14 cellular contexts compared by ENCODE assay signal in the genomic region with DNA sequence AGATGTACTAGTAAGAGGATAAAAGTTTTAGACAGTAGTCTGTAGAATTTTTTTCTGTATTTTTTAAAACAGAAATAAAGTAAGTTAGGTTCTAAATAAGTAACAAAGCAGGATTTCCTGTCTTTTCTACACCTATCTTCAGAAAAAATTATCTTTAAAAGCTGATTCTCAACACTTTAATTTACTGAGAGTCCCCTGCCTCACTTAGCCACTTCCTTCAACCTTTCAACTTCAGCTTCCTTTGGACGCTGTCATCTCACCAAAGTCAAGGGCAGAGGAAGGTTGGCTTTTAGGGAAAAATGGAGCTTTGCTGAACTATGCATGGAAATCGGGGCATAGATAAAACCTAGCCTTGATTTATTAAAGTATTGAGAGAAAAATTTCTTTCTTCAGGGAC. TPM values are rescaled to one million over a fixed set of nuclear protein-coding genes. Genes with fewer than 3 reads are reported as not detected.
DNase-seq lines count a peak whose midpoint lies in the region; ATAC-seq and TF ChIP-seq lines count a peak whose summit lies in the region.
"Had no signal": no experiment of that assay in that cellular context is flagged by ENCODE, and none has a peak within 500 bp of the region (broad histone marks: within the 10 kb centered on the region; RNA-seq: fewer than 3 reads in every experiment).

No MANE protein-coding gene starts in this region.

- intact Hi-C loops in naive thymus-derived CD4-positive, alpha-beta T cell (cut with micrococcal nuclease), result loop anchor here in 1 of 2 donors (1.0 to 5.0 kb wide), 2 partner anchors 8 to 100 kb away; no protein-coding TSS in a partner anchor

- no peak overlapping the region for H3K4me3 ChIP-seq in BLaER1 treated with 17β-estradiol and CSF1 and Interleukin-3, amounts not matched to agents 10 nM and 100 nM
- H3K4me3 ChIP-seq in naive thymus-derived CD4-positive, alpha-beta T cell (ENCODE audit: low read length), result peak overlapping the region; percentile 36
- H3K4me3 ChIP-seq: tibial nerve had no signal

- no peaks in the 10 kb centered on the region for H3K27me3 ChIP-seq in BLaER1 treated with 17β-estradiol and CSF1 and Interleukin-3, amounts not matched to agents 10 nM and 100 nM
- no peaks in the 10 kb centered on the region for H3K27me3 ChIP-seq in naive thymus-derived CD4-positive, alpha-beta T cell (ENCODE audit: control insufficient read depth in 2 of 2, insufficient read depth in 2 of 2, low read length in 2 of 2)
- H3K27me3 ChIP-seq: tibial nerve had no signal

- POLR2A ChIA-PET in naive thymus-derived CD4-positive, alpha-beta T cell (lab: Charles Lee), result interaction anchor here (0.8 to 3.9 kb wide), 3 partner anchors 9 to 71 kb away, joined by 6 to 44 read pairs (median 8); no protein-coding TSS in a partner anchor

- TF ChIP-seq CTCF in brain (conservative IDR thresholded peaks at IDR 0.05), result no peak
- no peak for TF ChIP-seq CTCF in GM10266 (IDR thresholded peaks at IDR 0.05; ENCODE audit: control insufficient read depth, insufficient read depth, low read depth, missing control alignments)

- no peak for TF ChIP-seq POLR2A in GM18505 (IDR thresholded peaks at IDR 0.05; ENCODE audit: borderline replicate concordance, extremely low read depth, insufficient read depth, insufficient read length)

- peaks cover 0 to 5% (median 0%) of the 10 kb centered on the region in 11 experiments; a peak in 3 of 22 replicates for H4K20me1 ChIP-seq in BLaER1 treated with 17β-estradiol and CSF1 and Interleukin-3, amounts not matched to agents 10 nM and 100 nM

- H3K27me3 Mint-ChIP-seq in brain, result no peaks in the 10 kb centered on the region
- H3K27me3 Mint-ChIP-seq in naive thymus-derived CD4-positive, alpha-beta T cell, result no peaks in the 10 kb centered on the region

- H3K9me3 Mint-ChIP-seq in brain, result no peaks in the 10 kb centered on the region
- no peaks in the 10 kb centered on the region for H3K9me3 Mint-ChIP-seq in naive thymus-derived CD4-positive, alpha-beta T cell

- peak in 1 of 9 donors; percentile 13 for DNase-seq in naive thymus-derived CD4-positive, alpha-beta T cell
- DNase-seq in OCI-M1 (lab: John Stamatoyannopoulos, UW) (no peak), GM10266 (ENCODE audit: extremely low spot score) (no peak)
- DNase-seq: amniotic stem cell; midbrain; NCI-H526; stimulated activated CD4-positive, alpha-beta T cell treated with anti-CD3 and anti-CD28 coated beads, Interleukin-2, amount 100 ng/mL, for 24 hours; T-helper 9 cell had no signal

- peaks cover 9 to 32% (median 11%) of the 10 kb centered on the region in 10 experiments; a peak in 18 of 20 replicates for H3K4me1 ChIP-seq in BLaER1 treated with 17β-estradiol and CSF1 and Interleukin-3, amounts not matched to agents 10 nM and 100 nM
- peaks cover 17 to 36% of the 10 kb centered on the region in 2 donors for H3K4me1 ChIP-seq in naive thymus-derived CD4-positive, alpha-beta T cell (ENCODE audit: control insufficient read depth in 2 of 2, insufficient read depth in 2 of 2, low read length in 2 of 2)

- CTCF ChIA-PET in naive thymus-derived CD4-positive, alpha-beta T cell (lab: Charles Lee), result interaction anchor here (0.7 to 3.6 kb wide), 3 partner anchors 10 to 36 kb away, joined by 3 to 17 read pairs (median 4); no protein-coding TSS in a partner anchor

- no peaks in the 10 kb centered on the region for H3K9me3 ChIP-seq in BLaER1 treated with 17β-estradiol and CSF1 and Interleukin-3, amounts not matched to agents 10 nM and 100 nM (replicated peaks in 1 of 11)
- no peaks in the 10 kb centered on the region for H3K9me3 ChIP-seq in KOPT-K1 (ENCODE audit: insufficient read depth, low read length, poor library complexity, severe bottlenecking)
- H3K9me3 ChIP-seq in naive thymus-derived CD4-positive, alpha-beta T cell (ENCODE audit: control insufficient read depth in 2 of 3, low read length in 3 of 3), result no peaks in the 10 kb centered on the region
- H3K9me3 ChIP-seq: tibial nerve had no signal

- peak overlapping the region in 2 of 11 experiments; percentile 8 to 52; a peak in 2 of 22 replicates for H3K9ac ChIP-seq in BLaER1 treated with 17β-estradiol and CSF1 and Interleukin-3, amounts not matched to agents 10 nM and 100 nM

- H3K4me3 Mint-ChIP-seq in brain, result no peak overlapping the region
- peak overlapping the region; percentile 69 to 86 (median 74) for H3K4me3 Mint-ChIP-seq in naive thymus-derived CD4-positive, alpha-beta T cell

- peak overlapping the region in 3 of 5 experiments; percentile 29 to 63 (median 32) for H3K27ac Mint-ChIP-seq in brain
- peak overlapping the region; percentile 86 to 98 (median 94) for H3K27ac Mint-ChIP-seq in naive thymus-derived CD4-positive, alpha-beta T cell

- H3K4me2 ChIP-seq in BLaER1 treated with 17β-estradiol and CSF1 and Interleukin-3, amounts not matched to agents 10 nM and 100 nM, result peak overlapping the region in 9 of 11 experiments; percentile 1 to 60 (median 10); a peak in 9 of 22 replicates

- H3K36me3 Mint-ChIP-seq in brain, result peaks cover 16% of the 10 kb centered on the region
- peaks cover 0 to 9% (median 4%) of the 10 kb centered on the region in 5 donors for H3K36me3 Mint-ChIP-seq in naive thymus-derived CD4-positive, alpha-beta T cell

- peaks cover 10% of the 10 kb centered on the region for H3K4me1 Mint-ChIP-seq in brain
- peaks cover 25 to 54% (median 47%) of the 10 kb centered on the region in 7 donors for H3K4me1 Mint-ChIP-seq in naive thymus-derived CD4-positive, alpha-beta T cell

- peaks cover 0 to 23% (median 0%) of the 10 kb centered on the region in 11 experiments; a peak in 2 of 22 replicates for H3K36me3 ChIP-seq in BLaER1 treated with 17β-estradiol and CSF1 and Interleukin-3, amounts not matched to agents 10 nM and 100 nM
- no peaks in the 10 kb centered on the region for H3K36me3 ChIP-seq in KOPT-K1 (ENCODE audit: insufficient read depth, low read length)
- no peaks in the 10 kb centered on the region for H3K36me3 ChIP-seq in naive thymus-derived CD4-positive, alpha-beta T cell (ENCODE audit: control insufficient read depth in 2 of 3, insufficient read depth in 3 of 3, low read length in 3 of 3)

- ATAC-seq in naive thymus-derived CD4-positive, alpha-beta T cell, result no peak
- ATAC-seq in GM18519 (IDR thresholded peaks at IDR 0.05; ENCODE audit: low FRiP score, unreplicated experiment) (no peak), GM18505 (IDR thresholded peaks at IDR 0.05; ENCODE audit: unreplicated experiment) (no peak)

- H3K27ac ChIP-seq in BLaER1 treated with 17β-estradiol and CSF1 and Interleukin-3, amounts not matched to agents 10 nM and 100 nM, result peak overlapping the region in 4 of 11 experiments; percentile 1 to 32 (median 10); a peak in 3 of 22 replicates
- H3K27ac ChIP-seq in KOPT-K1 (ENCODE audit: low read depth, low read length, poor library complexity, severe bottlenecking), result peak overlapping the region; percentile 56
- peak overlapping the region; percentile 65 for H3K27ac ChIP-seq in naive thymus-derived CD4-positive, alpha-beta T cell (ENCODE audit: low read depth, low read length)

RNA-seq across cellular contexts. Expression of a gene that starts 44.9 kb away (rescaled TPM):
- polyA plus RNA-seq in brain (ENCODE audit: insufficient read depth, low read depth, low replicate concordance), result 33.5 TPM
- 10 to 100 TPM; 41.0 to 52.2 (median 47.7) TPM for total RNA-seq in naive thymus-derived CD4-positive, alpha-beta T cell
- polyA plus RNA-seq in naive thymus-derived CD4-positive, alpha-beta T cell, result 10 to 100 TPM; 33.7 to 38.1 TPM

Comparison
In these comparisons a context has a peak if more than half of its experiments do, and no peak if none do; other contexts are left out.
1. H3K4me3 Mint-ChIP-seq: peak in naive thymus-derived CD4-positive, alpha-beta T cell (10 of 10); none in brain (0 of 5).